23 cellular contexts compared by ENCODE assay signal in the genomic region with DNA sequence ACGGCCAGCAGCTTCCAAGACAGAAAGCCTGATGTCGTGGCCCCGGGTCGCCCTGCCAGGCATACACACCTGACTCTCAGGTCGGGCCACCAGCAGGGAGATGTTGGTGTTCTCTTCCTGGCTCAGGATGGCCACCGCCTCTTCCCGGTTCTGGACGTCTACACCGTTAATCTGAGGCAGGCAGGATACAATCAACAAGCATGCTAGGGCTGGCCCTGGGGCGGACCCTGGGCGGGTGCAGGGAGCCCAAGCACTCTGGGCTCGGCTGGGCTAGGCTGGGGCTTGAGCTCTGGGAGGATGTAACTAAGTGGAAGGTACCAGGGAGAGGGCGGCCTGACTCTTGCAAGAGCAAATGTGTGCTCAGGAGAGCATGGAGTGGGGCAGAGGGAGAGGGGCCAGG. TPM values are rescaled to one million over a fixed set of nuclear protein-coding genes. Genes with fewer than 3 reads are reported as not detected.
DNase-seq lines count a peak whose midpoint lies in the region; ATAC-seq and TF ChIP-seq lines count a peak whose summit lies in the region.
"Had no signal": no experiment of that assay in that cellular context is flagged by ENCODE, and none has a peak within 500 bp of the region (broad histone marks: within the 10 kb centered on the region; RNA-seq: fewer than 3 reads in every experiment).

No MANE protein-coding gene starts in this region.

- no peak for TF ChIP-seq CTCF in RWPE1 (conservative IDR thresholded peaks at IDR 0.05; ENCODE audit: low read depth)
- TF ChIP-seq CTCF in lower leg skin (IDR thresholded peaks at IDR 0.05): no peak
- TF ChIP-seq CTCF in GM10248 (IDR thresholded peaks at IDR 0.05; ENCODE audit: control extremely low read depth, extremely low read depth, low read depth, missing control alignments): no peak

- POLR2A ChIA-PET in RWPE1 (lab: Yijun Ruan, JAX; ENCODE audit: low non-redundant PET) (no interaction called here), GM10248 (lab: Yijun Ruan, JAX) (no interaction called here)

- peak overlapping the region; percentile 58 for H3K27ac ChIP-seq in RWPE1
- H3K27ac ChIP-seq: BLaER1 had no signal

- intact Hi-C loops in lower leg skin (cut with DNase I; ENCODE audit: low total_unique reads): no loop called here

- WGBS in lower leg skin, 2 donors: 50 to 76% methylated on average over 1 to 13 of the region's 13 CpGs

- DNase-seq in RWPE1 (ENCODE audit: low spot score) (no peak), lower leg skin (ENCODE audit: low spot score in 2 of 2) (no peak), GM10248 (ENCODE audit: extremely low spot score) (no peak), amygdala (lab: John Stamatoyannopoulos, UW) (no peak)
- DNase-seq: 8988T; ACHN; BE2C; C1 segment of cervical spinal cord; CD4-positive, alpha-beta memory T cell; CD4-positive, CD25-positive, alpha-beta regulatory T cell; CD8-positive, alpha-beta memory T cell; COR-L47; DMS 273 treated with DMSO at 0.1 percent for 48 hours; DMS153; DMS53; DMS79; DND-41; EL; GDM1 had no signal

- no peak overlapping the region for H3K4me3 ChIP-seq in lower leg skin (ENCODE audit: low read depth, poor library complexity, severe bottlenecking)
- H3K4me3 ChIP-seq: BLaER1 had no signal

- peak; percentile 82 for ATAC-seq in esophagus mucosa

- CTCF ChIA-PET in RWPE1 (lab: Yijun Ruan, JAX): no interaction called here
- CTCF ChIA-PET in GM10248 (lab: Yijun Ruan, JAX): no interaction called here

- no peak for TF ChIP-seq POLR2A in lower leg skin (IDR thresholded peaks at IDR 0.05)

RNA-seq across cellular contexts. Expression of a gene that starts 11.0 kb away (rescaled TPM):
- total RNA-seq in esophagus mucosa (168 TPM), lower leg skin (100 to 1,000 TPM in 3 of 4 donors, 10 to 100 TPM in 1; 90.2 to 169 (median 156) TPM)

RNA-seq across cellular contexts. Expression of a gene that starts 11.3 kb away (rescaled TPM):
- 32.6 TPM for total RNA-seq in esophagus mucosa
- total RNA-seq in lower leg skin: 10 to 100 TPM; 66.2 to 94.8 (median 76.1) TPM

RNA-seq across cellular contexts. Expression of a gene that starts 24.6 kb away (rescaled TPM):
- 0.12 TPM for total RNA-seq in esophagus mucosa
- under 1 TPM in 3 of 4 donors, not detected in 1; 0.30 to 0.79 (median 0.36) TPM for total RNA-seq in lower leg skin
- total RNA-seq: A673; CD4-positive, alpha-beta memory T cell; CD4-positive, CD25-positive, alpha-beta regulatory T cell; CD8-positive, alpha-beta memory T cell; G401 had no signal

RNA-seq across cellular contexts. Expression of a gene that starts 24.9 kb away (rescaled TPM):
- 0.68 TPM for total RNA-seq in esophagus mucosa
- total RNA-seq in lower leg skin: 1 to 10 TPM; 2.2 to 6.4 (median 4.6) TPM

RNA-seq across cellular contexts. Expression of a gene that starts 41.4 kb away (rescaled TPM):
- total RNA-seq in esophagus mucosa (11.2 TPM), lower leg skin (10 to 100 TPM; 10.9 to 21.9 (median 12.3) TPM)
- total RNA-seq: A673; CD4-positive, alpha-beta memory T cell had no signal
